1 cellular context compared by ENCODE assay signal in the genomic region with DNA sequence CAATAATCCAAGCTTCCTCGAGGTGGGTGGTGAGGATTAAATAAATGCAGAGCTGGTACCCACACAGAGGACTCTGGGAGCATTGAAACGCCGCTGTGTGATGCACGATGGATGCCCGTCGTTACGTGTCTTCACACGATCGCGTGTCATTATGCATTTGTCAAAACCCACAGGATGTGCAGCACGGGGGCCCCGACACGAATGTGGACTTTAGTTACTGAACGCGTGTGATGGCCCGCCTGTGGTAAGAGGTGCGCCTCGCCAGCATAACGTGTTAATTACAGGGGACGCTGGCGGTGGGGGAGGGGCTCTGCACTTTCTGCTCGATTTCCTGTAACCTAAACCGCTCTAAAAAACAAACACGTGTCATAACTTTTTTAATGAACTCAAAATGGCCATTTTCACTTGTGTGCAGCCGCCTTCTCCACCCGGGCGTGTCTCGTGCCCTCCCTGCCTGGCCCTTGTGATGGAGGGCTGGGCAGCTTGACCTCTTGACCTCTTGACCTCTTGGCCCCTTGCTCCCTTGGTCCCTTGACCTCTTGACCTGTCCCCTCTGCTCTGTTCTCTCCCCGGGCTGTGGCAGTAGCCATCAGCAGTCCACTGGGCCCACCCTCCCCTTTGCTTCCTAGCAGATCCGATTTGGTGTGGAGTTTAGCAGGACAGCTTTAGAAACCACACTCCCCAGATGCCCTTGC.
TF ChIP-seq lines count a peak whose summit lies in the region.

No MANE protein-coding gene starts in this region.

TF ChIP-seq in GM23338, 12 proteins besides CTCF, POLR2A, EP300 and RAD21:
- TF ChIP-seq EZH2phosphoT487 (IDR thresholded peaks at IDR 0.05; ENCODE audit: unreplicated experiment): no peak
- TF ChIP-seq, protein P1, sequence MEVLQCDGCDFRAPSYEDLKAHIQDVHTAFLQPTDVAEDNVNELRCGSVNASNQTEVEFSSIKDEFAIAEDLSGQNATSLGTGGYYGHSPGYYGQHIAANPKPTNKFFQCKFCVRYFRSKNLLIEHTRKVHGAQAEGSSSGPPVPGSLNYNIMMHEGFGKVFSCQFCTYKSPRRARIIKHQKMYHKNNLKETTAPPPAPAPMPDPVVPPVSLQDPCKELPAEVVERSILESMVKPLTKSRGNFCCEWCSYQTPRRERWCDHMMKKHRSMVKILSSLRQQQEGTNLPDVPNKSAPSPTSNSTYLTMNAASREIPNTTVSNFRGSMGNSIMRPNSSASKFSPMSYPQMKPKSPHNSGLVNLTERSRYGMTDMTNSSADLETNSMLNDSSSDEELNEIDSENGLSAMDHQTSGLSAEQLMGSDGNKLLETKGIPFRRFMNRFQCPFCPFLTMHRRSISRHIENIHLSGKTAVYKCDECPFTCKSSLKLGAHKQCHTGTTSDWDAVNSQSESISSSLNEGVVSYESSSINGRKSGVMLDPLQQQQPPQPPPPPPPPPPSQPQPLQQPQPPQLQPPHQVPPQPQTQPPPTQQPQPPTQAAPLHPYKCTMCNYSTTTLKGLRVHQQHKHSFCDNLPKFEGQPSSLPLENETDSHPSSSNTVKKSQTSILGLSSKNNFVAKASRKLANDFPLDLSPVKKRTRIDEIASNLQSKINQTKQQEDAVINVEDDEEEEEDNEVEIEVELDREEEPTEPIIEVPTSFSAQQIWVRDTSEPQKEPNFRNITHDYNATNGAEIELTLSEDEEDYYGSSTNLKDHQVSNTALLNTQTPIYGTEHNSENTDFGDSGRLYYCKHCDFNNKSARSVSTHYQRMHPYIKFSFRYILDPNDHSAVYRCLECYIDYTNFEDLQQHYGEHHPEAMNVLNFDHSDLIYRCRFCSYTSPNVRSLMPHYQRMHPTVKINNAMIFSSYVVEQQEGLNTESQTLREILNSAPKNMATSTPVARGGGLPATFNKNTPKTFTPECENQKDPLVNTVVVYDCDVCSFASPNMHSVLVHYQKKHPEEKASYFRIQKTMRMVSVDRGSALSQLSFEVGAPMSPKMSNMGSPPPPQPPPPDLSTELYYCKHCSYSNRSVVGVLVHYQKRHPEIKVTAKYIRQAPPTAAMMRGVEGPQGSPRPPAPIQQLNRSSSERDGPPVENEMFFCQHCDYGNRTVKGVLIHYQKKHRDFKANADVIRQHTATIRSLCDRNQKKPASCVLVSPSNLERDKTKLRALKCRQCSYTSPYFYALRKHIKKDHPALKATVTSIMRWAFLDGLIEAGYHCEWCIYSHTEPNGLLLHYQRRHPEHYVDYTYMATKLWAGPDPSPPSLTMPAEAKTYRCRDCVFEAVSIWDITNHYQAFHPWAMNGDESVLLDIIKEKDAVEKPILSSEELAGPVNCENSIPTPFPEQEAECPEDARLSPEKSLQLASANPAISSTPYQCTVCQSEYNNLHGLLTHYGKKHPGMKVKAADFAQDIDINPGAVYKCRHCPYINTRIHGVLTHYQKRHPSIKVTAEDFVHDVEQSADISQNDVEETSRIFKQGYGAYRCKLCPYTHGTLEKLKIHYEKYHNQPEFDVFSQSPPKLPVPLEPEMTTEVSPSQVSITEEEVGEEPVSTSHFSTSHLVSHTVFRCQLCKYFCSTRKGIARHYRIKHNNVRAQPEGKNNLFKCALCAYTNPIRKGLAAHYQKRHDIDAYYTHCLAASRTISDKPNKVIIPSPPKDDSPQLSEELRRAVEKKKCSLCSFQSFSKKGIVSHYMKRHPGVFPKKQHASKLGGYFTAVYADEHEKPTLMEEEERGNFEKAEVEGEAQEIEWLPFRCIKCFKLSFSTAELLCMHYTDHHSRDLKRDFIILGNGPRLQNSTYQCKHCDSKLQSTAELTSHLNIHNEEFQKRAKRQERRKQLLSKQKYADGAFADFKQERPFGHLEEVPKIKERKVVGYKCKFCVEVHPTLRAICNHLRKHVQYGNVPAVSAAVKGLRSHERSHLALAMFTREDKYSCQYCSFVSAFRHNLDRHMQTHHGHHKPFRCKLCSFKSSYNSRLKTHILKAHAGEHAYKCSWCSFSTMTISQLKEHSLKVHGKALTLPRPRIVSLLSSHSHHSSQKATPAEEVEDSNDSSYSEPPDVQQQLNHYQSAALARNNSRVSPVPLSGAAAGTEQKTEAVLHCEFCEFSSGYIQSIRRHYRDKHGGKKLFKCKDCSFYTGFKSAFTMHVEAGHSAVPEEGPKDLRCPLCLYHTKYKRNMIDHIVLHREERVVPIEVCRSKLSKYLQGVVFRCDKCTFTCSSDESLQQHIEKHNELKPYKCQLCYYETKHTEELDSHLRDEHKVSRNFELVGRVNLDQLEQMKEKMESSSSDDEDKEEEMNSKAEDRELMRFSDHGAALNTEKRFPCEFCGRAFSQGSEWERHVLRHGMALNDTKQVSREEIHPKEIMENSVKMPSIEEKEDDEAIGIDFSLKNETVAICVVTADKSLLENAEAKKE (CRISPR knock-in tag; IDR thresholded peaks at IDR 0.05): no peak
- TF ChIP-seq JUNB (IDR thresholded peaks at IDR 0.05; ENCODE audit: unreplicated experiment): no peak
- TF ChIP-seq, protein P2, sequence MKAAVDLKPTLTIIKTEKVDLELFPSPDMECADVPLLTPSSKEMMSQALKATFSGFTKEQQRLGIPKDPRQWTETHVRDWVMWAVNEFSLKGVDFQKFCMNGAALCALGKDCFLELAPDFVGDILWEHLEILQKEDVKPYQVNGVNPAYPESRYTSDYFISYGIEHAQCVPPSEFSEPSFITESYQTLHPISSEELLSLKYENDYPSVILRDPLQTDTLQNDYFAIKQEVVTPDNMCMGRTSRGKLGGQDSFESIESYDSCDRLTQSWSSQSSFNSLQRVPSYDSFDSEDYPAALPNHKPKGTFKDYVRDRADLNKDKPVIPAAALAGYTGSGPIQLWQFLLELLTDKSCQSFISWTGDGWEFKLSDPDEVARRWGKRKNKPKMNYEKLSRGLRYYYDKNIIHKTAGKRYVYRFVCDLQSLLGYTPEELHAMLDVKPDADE (IDR thresholded peaks at IDR 0.05): no peak
- TF ChIP-seq, protein P3, sequence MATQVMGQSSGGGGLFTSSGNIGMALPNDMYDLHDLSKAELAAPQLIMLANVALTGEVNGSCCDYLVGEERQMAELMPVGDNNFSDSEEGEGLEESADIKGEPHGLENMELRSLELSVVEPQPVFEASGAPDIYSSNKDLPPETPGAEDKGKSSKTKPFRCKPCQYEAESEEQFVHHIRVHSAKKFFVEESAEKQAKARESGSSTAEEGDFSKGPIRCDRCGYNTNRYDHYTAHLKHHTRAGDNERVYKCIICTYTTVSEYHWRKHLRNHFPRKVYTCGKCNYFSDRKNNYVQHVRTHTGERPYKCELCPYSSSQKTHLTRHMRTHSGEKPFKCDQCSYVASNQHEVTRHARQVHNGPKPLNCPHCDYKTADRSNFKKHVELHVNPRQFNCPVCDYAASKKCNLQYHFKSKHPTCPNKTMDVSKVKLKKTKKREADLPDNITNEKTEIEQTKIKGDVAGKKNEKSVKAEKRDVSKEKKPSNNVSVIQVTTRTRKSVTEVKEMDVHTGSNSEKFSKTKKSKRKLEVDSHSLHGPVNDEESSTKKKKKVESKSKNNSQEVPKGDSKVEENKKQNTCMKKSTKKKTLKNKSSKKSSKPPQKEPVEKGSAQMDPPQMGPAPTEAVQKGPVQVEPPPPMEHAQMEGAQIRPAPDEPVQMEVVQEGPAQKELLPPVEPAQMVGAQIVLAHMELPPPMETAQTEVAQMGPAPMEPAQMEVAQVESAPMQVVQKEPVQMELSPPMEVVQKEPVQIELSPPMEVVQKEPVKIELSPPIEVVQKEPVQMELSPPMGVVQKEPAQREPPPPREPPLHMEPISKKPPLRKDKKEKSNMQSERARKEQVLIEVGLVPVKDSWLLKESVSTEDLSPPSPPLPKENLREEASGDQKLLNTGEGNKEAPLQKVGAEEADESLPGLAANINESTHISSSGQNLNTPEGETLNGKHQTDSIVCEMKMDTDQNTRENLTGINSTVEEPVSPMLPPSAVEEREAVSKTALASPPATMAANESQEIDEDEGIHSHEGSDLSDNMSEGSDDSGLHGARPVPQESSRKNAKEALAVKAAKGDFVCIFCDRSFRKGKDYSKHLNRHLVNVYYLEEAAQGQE (IDR thresholded peaks at IDR 0.05; ENCODE audit: unreplicated experiment): no peak
- no peak for TF ChIP-seq STAT1 (IDR thresholded peaks at IDR 0.05; ENCODE audit: unreplicated experiment)
- TF ChIP-seq POLR2AphosphoS5 (IDR thresholded peaks at IDR 0.05; ENCODE audit: low read depth): no peak
- TF ChIP-seq ZNF114 (CRISPR knock-in tag; IDR thresholded peaks at IDR 0.05): no peak
- no peak for TF ChIP-seq ZNF331 (CRISPR knock-in tag; IDR thresholded peaks at IDR 0.05; ENCODE audit: low read depth)
- TF ChIP-seq EZH2 (IDR thresholded peaks at IDR 0.05; ENCODE audit: low read depth, unreplicated experiment): no peak
- TF ChIP-seq NANOG (IDR thresholded peaks at IDR 0.05; ENCODE audit: borderline replicate concordance): no peak
- TF ChIP-seq CREB1 (CRISPR knock-in tag; IDR thresholded peaks at IDR 0.05; ENCODE audit: low read depth): no peak
